21 cellular contexts compared by ENCODE assay signal in genomic region chr18:77607087-77607486, GRCh38.
"Had no signal": no experiment of that assay in that cellular context is flagged by ENCODE, and none has a peak within 500 bp of the region (broad histone marks: within the 10 kb centered on the region; RNA-seq: fewer than 3 reads in every experiment).

No MANE protein-coding gene starts in this region.

- ATAC-seq: foreskin keratinocyte, gastroesophageal sphincter, heart left ventricle, left lung, left ventricle myocardium superior, mucosa of descending colon had no signal

- H3K27ac ChIP-seq: coronary artery, dorsolateral prefrontal cortex, esophagus muscularis mucosa, foreskin keratinocyte, gastroesophageal sphincter, heart left ventricle, hepatocyte, left lung, lower lobe of right lung had no signal

- H3K36me3 ChIP-seq: esophagus muscularis mucosa, gastroesophageal sphincter, heart left ventricle, left lung, lower lobe of right lung had no signal

- H3K4me1 ChIP-seq: foreskin keratinocyte, gastroesophageal sphincter, heart left ventricle, left lung, lower lobe of right lung had no signal

- H3K27me3 ChIP-seq: dorsolateral prefrontal cortex, foreskin keratinocyte, gastroesophageal sphincter, heart left ventricle, hepatocyte, left lung had no signal

- H3K4me1 Mint-ChIP-seq: immature natural killer cell, mesothelial cell of epicardium had no signal

- H2AFZ ChIP-seq: hepatocyte had no signal

- DNase-seq: dermis blood vessel endothelial cell; dorsolateral prefrontal cortex; effector CD4-positive, alpha-beta T cell; effector memory CD4-positive, alpha-beta T cell; foreskin keratinocyte; heart left ventricle; hypothalamus; immature natural killer cell; islet precursor cell; kidney; kidney glomerular epithelial cell; left lung; left ventricle myocardium superior; lower lobe of right lung; mesenchymal stem cell; mucosa of descending colon had no signal

- H3K36me3 Mint-ChIP-seq: immature natural killer cell, mesothelial cell of epicardium had no signal

- H3K4me2 ChIP-seq: hepatocyte had no signal

- H3K27ac Mint-ChIP-seq: immature natural killer cell, mesothelial cell of epicardium had no signal

- H3K9me3 ChIP-seq: esophagus muscularis mucosa, gastroesophageal sphincter, left lung, lower lobe of right lung, mucosa of descending colon had no signal

- H3K4me3 ChIP-seq: coronary artery, dorsolateral prefrontal cortex, esophagus muscularis mucosa, gastroesophageal sphincter, heart left ventricle, hepatocyte, left lung, lower lobe of right lung, mucosa of descending colon had no signal

- H3K4me3 Mint-ChIP-seq: immature natural killer cell, mesothelial cell of epicardium had no signal

- H3K9me3 Mint-ChIP-seq: immature natural killer cell had no signal
